ENCODE assay signal across 35 cellular contexts in genomic region chr5:58276431-58276830, GRCh38.
"Had no signal": no experiment of that assay in that cellular context is flagged by ENCODE, and none has a peak within 500 bp of the region (broad histone marks: within the 10 kb centered on the region; RNA-seq: fewer than 3 reads in every experiment).

No MANE protein-coding gene starts in this region.

- H3K36me3 ChIP-seq: MG63 had no signal

- H3K9me3 ChIP-seq: MG63 had no signal

- H3K27ac ChIP-seq: KMS-11 had no signal

- H3K4me3 ChIP-seq: MG63 had no signal

- H3K4me2 ChIP-seq: KMS-11 had no signal

- DNase-seq: Karpas-422, Kasumi-1, KG1, MG63, MM.1S, MV-4-11, NCI-H1048, NCI-H1092, NCI-H1092 treated with DMSO at 0.1 percent for 48 hours, NCI-H1105, NCI-H1105 treated with DMSO at 0.1 percent for 48 hours, NCI-H1417, NCI-H1417 treated with DMSO at 0.1 percent for 48 hours, NCI-H1436, NCI-H1436 treated with DMSO at 0.1 percent for 48 hours, NCI-H146, NCI-H1694, NCI-H1694 treated with DMSO at 0.1 percent for 48 hours, NCI-H187, NCI-H187 treated with DMSO at 0.1 percent for 48 hours, NCI-H1930, NCI-H2029, NCI-H2029 treated with DMSO at 0.1 percent for 48 hours, NCI-H2081, NCI-H2081 treated with DMSO at 0.1 percent for 48 hours, NCI-H2107, NCI-H2171, NCI-H2171 treated with DMSO at 0.1 percent for 48 hours, NCI-H2227 treated with DMSO at 0.1 percent for 48 hours, NCI-H226, NCI-H345, NCI-H446, NCI-H446 treated with DMSO at 0.1 percent for 48 hours, NCI-H510A had no signal

- H3K9ac ChIP-seq: KMS-11 had no signal

- H3K27me3 ChIP-seq: MG63 had no signal
